In the genomic region with DNA sequence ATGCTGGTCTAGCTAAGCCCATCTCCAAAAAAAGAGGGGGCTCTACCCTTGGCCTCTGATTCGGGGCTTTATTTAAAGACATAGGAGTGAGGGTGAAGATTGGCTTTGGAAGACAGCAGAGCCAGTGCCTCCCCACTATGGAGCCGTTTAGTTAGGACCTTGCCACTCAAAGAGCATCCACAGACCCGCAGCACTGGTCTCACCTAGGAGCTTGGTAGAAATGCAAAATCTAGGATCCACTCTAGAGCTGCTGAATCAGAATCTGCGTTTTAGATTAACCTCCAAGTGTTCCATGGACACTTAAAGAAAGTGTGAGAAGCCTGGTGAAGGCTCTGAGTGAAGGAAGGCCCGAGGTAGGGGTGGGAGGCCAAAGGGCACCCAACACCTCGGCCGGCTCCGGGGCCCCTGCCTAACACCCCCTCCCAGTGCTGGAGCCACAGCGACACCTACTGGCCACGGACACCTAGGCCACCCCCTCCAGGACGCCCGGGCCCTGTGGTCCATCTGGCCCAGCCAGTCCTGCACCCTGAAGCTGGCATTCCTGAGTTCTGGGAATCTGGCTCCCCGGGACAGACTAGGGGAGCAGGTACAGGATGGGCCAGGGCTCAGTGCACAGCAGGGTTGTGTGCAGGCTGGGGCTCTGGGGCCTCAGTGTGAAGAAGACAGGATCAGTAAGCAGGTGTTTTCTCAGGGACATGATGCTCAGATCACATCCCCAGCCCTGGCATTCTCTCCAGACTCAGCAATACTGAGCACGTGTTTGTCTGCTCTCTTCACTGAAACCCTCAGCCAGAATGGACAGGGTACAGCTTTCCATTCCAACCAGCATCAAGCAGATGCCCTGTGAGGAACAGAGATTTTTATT, we compare ENCODE assay signal across 8 cellular contexts.
A peak's percentile ranks its signal among the peaks of the same experiment; 100 is the strongest.
DNase-seq lines count a peak whose midpoint lies in the region; ATAC-seq and TF ChIP-seq lines count a peak whose summit lies in the region.

No MANE protein-coding gene starts in this region.

- intact Hi-C loops in natural killer cell (cut with micrococcal nuclease) = loop anchor here (1.0 to 10.0 kb wide), 3 partner anchors 217 to 590 kb away; no protein-coding TSS in a partner anchor

- ATAC-seq in HG03196 (IDR thresholded peaks at IDR 0.05; ENCODE audit: unreplicated experiment) (peak; percentile 65), esophagus mucosa (peak; percentile 85), natural killer cell (peak; percentile 88 to 99 (median 98)), GM18870 (IDR thresholded peaks at IDR 0.05; ENCODE audit: unreplicated experiment) (no peak)
- ATAC-seq in stimulated activated memory B cell treated with anti-CD40 and anti-IgM and Interleukin-4, amounts not matched to agents 10 μg/mL and 1 μg/mL and 100 μg/mL, for 72 hours = peak; percentile 84

- peak overlapping the region in 1 of 2 donors; percentile 54 for H3K27ac Mint-ChIP-seq in natural killer cell
- no peak overlapping the region for H3K27ac Mint-ChIP-seq in stimulated activated memory B cell treated with anti-CD40 and anti-IgM and Interleukin-4, amounts not matched to agents 10 μg/mL and 1 μg/mL and 100 μg/mL, for 72 hours

- H3K4me1 Mint-ChIP-seq in natural killer cell = peaks cover 0 to 8% of the 10 kb centered on the region in 2 donors
- no peaks in the 10 kb centered on the region for H3K4me1 Mint-ChIP-seq in stimulated activated memory B cell treated with anti-CD40 and anti-IgM and Interleukin-4, amounts not matched to agents 10 μg/mL and 1 μg/mL and 100 μg/mL, for 72 hours

- no peaks in the 10 kb centered on the region for H3K36me3 ChIP-seq in NT2/D1 (ENCODE audit: insufficient read depth, insufficient read length, low read length)

- H3K27me3 Mint-ChIP-seq in natural killer cell (ENCODE audit: low read depth in 2 of 2) = peaks cover 0 to 3% of the 10 kb centered on the region in 2 donors
- peaks cover 10% of the 10 kb centered on the region for H3K27me3 Mint-ChIP-seq in stimulated activated memory B cell treated with anti-CD40 and anti-IgM and Interleukin-4, amounts not matched to agents 10 μg/mL and 1 μg/mL and 100 μg/mL, for 72 hours

- no peaks in the 10 kb centered on the region for H3K9me3 Mint-ChIP-seq in natural killer cell
- no peaks in the 10 kb centered on the region for H3K9me3 Mint-ChIP-seq in stimulated activated memory B cell treated with anti-CD40 and anti-IgM and Interleukin-4, amounts not matched to agents 10 μg/mL and 1 μg/mL and 100 μg/mL, for 72 hours

- H3K9me3 ChIP-seq in NT2/D1 (ENCODE audit: insufficient read depth, low read length) = no peaks in the 10 kb centered on the region

- H3K4me1 ChIP-seq in NT2/D1 (ENCODE audit: insufficient read depth, insufficient read length) = peaks cover 20% of the 10 kb centered on the region

- no peak overlapping the region for H3K9ac ChIP-seq in NT2/D1 (ENCODE audit: insufficient read length, low read depth)

- H3K36me3 Mint-ChIP-seq in natural killer cell = no peaks in the 10 kb centered on the region
- H3K36me3 Mint-ChIP-seq in stimulated activated memory B cell treated with anti-CD40 and anti-IgM and Interleukin-4, amounts not matched to agents 10 μg/mL and 1 μg/mL and 100 μg/mL, for 72 hours = no peaks in the 10 kb centered on the region

- TF ChIP-seq CTCF in natural killer cell (IDR thresholded peaks at IDR 0.05) = peak; percentile 97

- no peak overlapping the region for H3K4me3 ChIP-seq in NT2/D1 (ENCODE audit: insufficient read length, low read depth)

- peaks cover 35% of the 10 kb centered on the region for H3K27me3 ChIP-seq in NT2/D1 (ENCODE audit: insufficient read depth, insufficient read length)

- DNase-seq in ELF-1 (ENCODE audit: low read depth, low spot score) (peak; percentile 87), NT2/D1 (ENCODE audit: low read depth, low spot score) (peak; percentile 71), activated T-cell treated with anti-CD3 and anti-CD28 coated beads for 1 hour (ENCODE audit: low read depth) (peak; percentile 74), natural killer cell (peak; percentile 78)

- no peak overlapping the region for H3K4me3 Mint-ChIP-seq in natural killer cell
- no peak overlapping the region for H3K4me3 Mint-ChIP-seq in stimulated activated memory B cell treated with anti-CD40 and anti-IgM and Interleukin-4, amounts not matched to agents 10 μg/mL and 1 μg/mL and 100 μg/mL, for 72 hours
